ENCODE assay signal across 21 cellular contexts in the genomic region with DNA sequence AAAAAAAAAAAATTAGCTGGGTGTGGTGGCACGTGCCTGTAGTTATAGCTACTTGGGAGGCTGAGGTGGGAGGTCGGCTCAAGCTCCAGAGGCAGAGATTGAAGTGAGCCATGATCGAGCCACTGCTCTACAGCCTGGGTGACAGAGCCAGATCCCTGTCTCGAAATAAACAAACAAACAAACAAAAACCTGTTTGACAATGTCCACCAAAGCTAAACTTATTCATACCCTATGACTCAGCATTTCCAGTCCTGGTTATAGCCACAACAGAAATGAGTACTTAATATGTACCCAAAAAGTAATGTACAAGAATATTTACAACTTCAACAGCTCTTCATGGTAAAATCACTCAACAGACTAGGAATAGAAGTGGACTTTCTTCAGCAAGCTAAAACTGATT. TPM values are rescaled to one million over a fixed set of nuclear protein-coding genes. Genes with fewer than 3 reads are reported as not detected.
DNase-seq lines count a peak whose midpoint lies in the region; ATAC-seq, FAIRE-seq and TF ChIP-seq lines count a peak whose summit lies in the region.
"Had no signal": no experiment of that assay in that cellular context is flagged by ENCODE, and none has a peak within 500 bp of the region (broad histone marks: within the 10 kb centered on the region; RNA-seq: fewer than 3 reads in every experiment).

No MANE protein-coding gene starts in this region.

- no peak overlapping the region for H3K14ac ChIP-seq in IMR-90 (replicated peaks; ENCODE audit: low read depth, low read length)

- H3K36me3 Mint-ChIP-seq in Calu3 (ENCODE audit: insufficient read depth, unreplicated experiment) = no peaks in the 10 kb centered on the region
- peaks cover 0 to 15% of the 10 kb centered on the region in 2 donors for H3K36me3 Mint-ChIP-seq in stimulated activated naive B cell treated with anti-CD40 and anti-IgM and Interleukin-4, amounts not matched to agents 10 μg/mL and 1 μg/mL and 100 μg/mL, for 72 hours
- no peaks in the 10 kb centered on the region for H3K36me3 Mint-ChIP-seq in neural progenitor cell
- H3K36me3 Mint-ChIP-seq: CD8-positive, alpha-beta T cell had no signal

- no peak overlapping the region for H3K56ac ChIP-seq in IMR-90 (ENCODE audit: extremely low read depth, insufficient read depth, low read length)

- in situ Hi-C loops in IMR-90 (cut with MboI; ENCODE audit: low sequenced_read_pairs) = no loop called here
- in situ Hi-C loops in HepG2 (cut with HindIII; ENCODE audit: extremely low pct_ligation_motif_present, low pct_unique_long_range_greater_than_20kb) = no loop called here

- DNase-seq in Calu3 = no peak
- no peak for DNase-seq in IMR-90
- DNase-seq in bronchial epithelial cell (ENCODE audit: low read depth) = peak; percentile 77
- no peak for DNase-seq in HepG2 (ENCODE audit: low spot score)
- no peak for DNase-seq in stimulated activated naive B cell treated with anti-CD40 and anti-IgM and Interleukin-4, amounts not matched to agents 10 μg/mL and 1 μg/mL and 100 μg/mL, for 72 hours
- DNase-seq in neural progenitor cell (ENCODE audit: low spot score) = no peak
- DNase-seq: BE2C; CD8-positive, alpha-beta T cell; DMS 273 treated with DMSO at 0.1 percent for 48 hours; KBM-7; MG63; NCI-H1930; NCI-H2171 treated with DMSO at 0.1 percent for 48 hours; NCI-H774; Peyer's patch; SHP77 had no signal

- H3K27me3 ChIP-seq in IMR-90 (ENCODE audit: control insufficient read depth, insufficient read depth, low read length) (no peaks in the 10 kb centered on the region), bronchial epithelial cell (ENCODE audit: control insufficient read depth, insufficient read depth, low read length) (no peaks in the 10 kb centered on the region), HepG2 (ENCODE audit: control insufficient read depth in 1 of 2, insufficient read depth in 2 of 2, low read length in 2 of 2) (peaks cover 0 to 17% of the 10 kb centered on the region in 2 experiments; a peak in 4 of 5 replicates), neural progenitor cell (no peaks in the 10 kb centered on the region)
- H3K27me3 ChIP-seq: BE2C, MG63, Peyer's patch had no signal

- no peaks in the 10 kb centered on the region for H3K4me1 Mint-ChIP-seq in Calu3 (ENCODE audit: low read depth, unreplicated experiment)
- H3K4me1 Mint-ChIP-seq in stimulated activated naive B cell treated with anti-CD40 and anti-IgM and Interleukin-4, amounts not matched to agents 10 μg/mL and 1 μg/mL and 100 μg/mL, for 72 hours = peaks cover 0 to 5% of the 10 kb centered on the region in 2 donors
- no peaks in the 10 kb centered on the region for H3K4me1 Mint-ChIP-seq in neural progenitor cell

- no peak overlapping the region for H2AK9ac ChIP-seq in IMR-90 (replicated peaks; ENCODE audit: low read depth, low read length, poor library complexity)

- no TSS peak for BruUV-seq in Calu3 (replicated peaks; lab: Mats Ljungman, UMichigan)
- BruUV-seq in IMR-90 (replicated peaks; lab: Mats Ljungman, UMichigan) = no TSS peak
- no TSS peak for BruUV-seq in HepG2 (replicated peaks; lab: Mats Ljungman, UMichigan)

- no peaks in the 10 kb centered on the region for H3K27me3 Mint-ChIP-seq in Calu3 (ENCODE audit: unreplicated experiment)
- no peaks in the 10 kb centered on the region for H3K27me3 Mint-ChIP-seq in stimulated activated naive B cell treated with anti-CD40 and anti-IgM and Interleukin-4, amounts not matched to agents 10 μg/mL and 1 μg/mL and 100 μg/mL, for 72 hours
- H3K27me3 Mint-ChIP-seq in neural progenitor cell (ENCODE audit: insufficient read depth, low read depth) = no peaks in the 10 kb centered on the region

- H3K27ac Mint-ChIP-seq in Calu3 (ENCODE audit: unreplicated experiment) (peak overlapping the region; percentile 3), neural progenitor cell (no peak overlapping the region)
- no peak overlapping the region for H3K27ac Mint-ChIP-seq in stimulated activated naive B cell treated with anti-CD40 and anti-IgM and Interleukin-4, amounts not matched to agents 10 μg/mL and 1 μg/mL and 100 μg/mL, for 72 hours
- H3K27ac Mint-ChIP-seq: CD8-positive, alpha-beta T cell had no signal

- no peak for TF ChIP-seq POLR2A in IMR-90 (IDR thresholded peaks at IDR 0.05; ENCODE audit: low read depth, low read length)
- no peak for TF ChIP-seq POLR2A in HepG2 (IDR thresholded peaks at IDR 0.05; ENCODE audit: insufficient read depth in 1 of 2, low read depth in 2 of 2, low read length in 2 of 2)

- no peaks in the 10 kb centered on the region for H4K20me1 ChIP-seq in IMR-90 (ENCODE audit: insufficient read depth, low read length)
- H4K20me1 ChIP-seq in HepG2 (ENCODE audit: insufficient read depth, low read length) = no peaks in the 10 kb centered on the region
- no peaks in the 10 kb centered on the region for H4K20me1 ChIP-seq in neural progenitor cell (ENCODE audit: low read depth)

- no peak overlapping the region for H2BK20ac ChIP-seq in IMR-90 (ENCODE audit: low read depth, low read length)

- no peak for FAIRE-seq in bronchial epithelial cell (lab: Jason Lieb, UNC)
- no peak for FAIRE-seq in HepG2 (lab: Jason Lieb, UNC)
- FAIRE-seq: HTR-8/SVneo had no signal

- intact Hi-C loops in Calu3 (cut with micrococcal nuclease; ENCODE audit: unreplicated experiment) = no loop called here
- intact Hi-C loops in IMR-90 (cut with micrococcal nuclease) = loop anchor here (10.0 kb wide), 1 partner anchor 580 kb away; no protein-coding TSS in a partner anchor
- intact Hi-C loops in HepG2 (cut with micrococcal nuclease; ENCODE audit: unreplicated experiment) = no loop called here

- H4K8ac ChIP-seq in IMR-90 (ENCODE audit: low read depth in 2 of 2, low read length in 2 of 2) = no peak overlapping the region

- H2AK5ac ChIP-seq in IMR-90 (ENCODE audit: low read depth, low read length) = no peak overlapping the region

- H3K9me1 ChIP-seq in IMR-90 (ENCODE audit: insufficient read depth, low read length) = no peaks in the 10 kb centered on the region

- H3F3A ChIP-seq in neural progenitor cell (ENCODE audit: low read depth) = no peaks in the 10 kb centered on the region

- H3K4ac ChIP-seq in IMR-90 (ENCODE audit: low read depth, low read length) = no peak overlapping the region

- H2BK120ac ChIP-seq in IMR-90 (ENCODE audit: low read depth, low read length) = no peak overlapping the region

- H3K9ac ChIP-seq in IMR-90 (ENCODE audit: low read depth, low read length) = no peak overlapping the region
- H3K9ac ChIP-seq in HepG2 (ENCODE audit: insufficient read depth, low read depth, low read length) = no peak overlapping the region
- H3K9ac ChIP-seq in neural progenitor cell = no peak overlapping the region

- H2BK15ac ChIP-seq in IMR-90 (ENCODE audit: low read depth, low read length) = no peak overlapping the region

- TF ChIP-seq EP300 in HepG2 (IDR thresholded peaks at IDR 0.05; ENCODE audit: low read depth in 2 of 2, low read length in 2 of 2) = no peak
- TF ChIP-seq EP300 in HepG2 (CRISPR knock-in tag; IDR thresholded peaks at IDR 0.05; ENCODE audit: borderline replicate concordance) = no peak

- no peak overlapping the region for H4K91ac ChIP-seq in IMR-90 (ENCODE audit: insufficient read depth, low read depth, low read length)

- no peaks in the 10 kb centered on the region for H3K36me3 ChIP-seq in IMR-90 (ENCODE audit: control insufficient read depth, insufficient read depth, low read length)
- H3K36me3 ChIP-seq in bronchial epithelial cell (ENCODE audit: control insufficient read depth, insufficient read depth, low read length) = no peaks in the 10 kb centered on the region
- no peaks in the 10 kb centered on the region for H3K36me3 ChIP-seq in HepG2 (replicated peaks in 1 of 2; ENCODE audit: control insufficient read depth in 1 of 2, insufficient read depth in 2 of 2, low read length in 2 of 2)
- no peaks in the 10 kb centered on the region for H3K36me3 ChIP-seq in neural progenitor cell
- H3K36me3 ChIP-seq: BE2C, HAP-1, MG63, Peyer's patch had no signal

- no peaks in the 10 kb centered on the region for H3K4me1 ChIP-seq in IMR-90 (ENCODE audit: control insufficient read depth, insufficient read depth, low read length)
- H3K4me1 ChIP-seq in HepG2 (ENCODE audit: insufficient read depth, low read length) = peaks cover 3% of the 10 kb centered on the region
- peaks cover 9% of the 10 kb centered on the region for H3K4me1 ChIP-seq in neural progenitor cell
- H3K4me1 ChIP-seq: BE2C, Peyer's patch had no signal

- H3K4me3 ChIP-seq in IMR-90 (ENCODE audit: insufficient read depth, low read depth, low read length) = no peak overlapping the region
- H3K4me3 ChIP-seq in bronchial epithelial cell (ENCODE audit: low read depth, low read length) = no peak overlapping the region
- H3K4me3 ChIP-seq in HepG2 (replicated peaks in 1 of 3; ENCODE audit: insufficient read depth in 1 of 3, low read depth in 2 of 3, low read length in 3 of 3) = no peak overlapping the region
- H3K4me3 ChIP-seq in neural progenitor cell = no peak overlapping the region
- H3K4me3 ChIP-seq: HAP-1, MG63, Peyer's patch had no signal

- dilution Hi-C loops in IMR-90 (cut with HindIII; ENCODE audit: low sequenced_read_pairs, unreplicated experiment) = no loop called here

- H3K9me3 Mint-ChIP-seq in Calu3 (ENCODE audit: low read depth, unreplicated experiment) (no peaks in the 10 kb centered on the region), neural progenitor cell (peaks cover 5% of the 10 kb centered on the region)
- peaks cover 5 to 6% of the 10 kb centered on the region in 2 donors for H3K9me3 Mint-ChIP-seq in stimulated activated naive B cell treated with anti-CD40 and anti-IgM and Interleukin-4, amounts not matched to agents 10 μg/mL and 1 μg/mL and 100 μg/mL, for 72 hours

- H3K9me3 ChIP-seq in IMR-90 (ENCODE audit: control insufficient read depth, insufficient read depth, low read length) (no peaks in the 10 kb centered on the region), HepG2 (ENCODE audit: low read length) (no peaks in the 10 kb centered on the region), neural progenitor cell (ENCODE audit: low read depth) (no peaks in the 10 kb centered on the region)
- H3K9me3 ChIP-seq: BE2C, Peyer's patch had no signal

- H3K18ac ChIP-seq in IMR-90 (ENCODE audit: low read depth, low read length) = no peak overlapping the region

- no peak overlapping the region for H4K5ac ChIP-seq in IMR-90 (ENCODE audit: low read depth, low read length)

- no peak for TF ChIP-seq RAD21 in IMR-90 (IDR thresholded peaks at IDR 0.05; ENCODE audit: low read length)
- TF ChIP-seq RAD21 in HepG2 (CRISPR knock-in tag; IDR thresholded peaks at IDR 0.05) = no peak

- H3K79me2 ChIP-seq in HepG2 (ENCODE audit: insufficient read depth, low read length) (no peaks in the 10 kb centered on the region), neural progenitor cell (ENCODE audit: low read depth) (no peaks in the 10 kb centered on the region)

- CTCF ChIA-PET in Calu3 (lab: Charles Lee) (interaction anchor here (0.7 kb wide), 1 partner anchor 12 kb away, joined by 4 read pairs; no protein-coding TSS in a partner anchor), IMR-90 (lab: Yijun Ruan, JAX) (no interaction called here), HepG2 (lab: Yijun Ruan, JAX; ENCODE audit: low intra/inter-chr PET ratio, low total read pairs) (no interaction called here)

- no peak overlapping the region for H3K23ac ChIP-seq in IMR-90 (ENCODE audit: low read depth, low read length)

- H3K79me1 ChIP-seq in IMR-90 (ENCODE audit: low read depth in 1 of 2, low read length in 2 of 2) = no peaks in the 10 kb centered on the region

- no peak overlapping the region for H3K27ac ChIP-seq in IMR-90 (ENCODE audit: insufficient read depth, low read length)
- H3K27ac ChIP-seq in HepG2 (ENCODE audit: extremely low read length, insufficient read depth, low read length) = no peak overlapping the region
- H3K27ac ChIP-seq in neural progenitor cell = no peak overlapping the region
- H3K27ac ChIP-seq: Peyer's patch had no signal

- H3K4me2 ChIP-seq in IMR-90 (ENCODE audit: low read depth, low read length) (no peak overlapping the region), HepG2 (ENCODE audit: low read depth, low read length) (no peak overlapping the region), neural progenitor cell (no peak overlapping the region)

- POLR2A ChIA-PET in IMR-90 (lab: Charles Lee; ENCODE audit: unreplicated experiment) = no interaction called here
- POLR2A ChIA-PET in HepG2 (lab: Yijun Ruan, JAX) = interaction anchor here (0.6 kb wide), 1 partner anchor 801 kb away, joined by 3 read pairs; no protein-coding TSS in a partner anchor

- H2AFZ ChIP-seq in IMR-90 (replicated peaks; ENCODE audit: low read length, poor library complexity) = no peak overlapping the region
- H2AFZ ChIP-seq in HepG2 (ENCODE audit: low read length) = no peak overlapping the region
- no peak overlapping the region for H2AFZ ChIP-seq in neural progenitor cell (replicated peaks)

- WGBS in IMR-90 (ENCODE audit: extremely low coverage in 2 of 2, insufficient read length in 1 of 2), 2 experiments = no CpG with 5 or more reads among the region's 4 CpGs
- WGBS in HepG2 (ENCODE audit: low lambda C conversion rate) = 26% methylated on average over 4 of the region's 4 CpGs

- H3K4me3 Mint-ChIP-seq in Calu3 (ENCODE audit: low read depth, unreplicated experiment) = no peak overlapping the region
- no peak overlapping the region for H3K4me3 Mint-ChIP-seq in stimulated activated naive B cell treated with anti-CD40 and anti-IgM and Interleukin-4, amounts not matched to agents 10 μg/mL and 1 μg/mL and 100 μg/mL, for 72 hours
- H3K4me3 Mint-ChIP-seq in neural progenitor cell = no peak overlapping the region
- H3K4me3 Mint-ChIP-seq: CD8-positive, alpha-beta T cell had no signal

- no peak overlapping the region for H2BK5ac ChIP-seq in IMR-90 (ENCODE audit: low read depth, low read length, poor library complexity, severe bottlenecking)

- TF ChIP-seq CTCF in Calu3 (IDR thresholded peaks at IDR 0.05; ENCODE audit: unreplicated experiment) (no peak), IMR-90 (conservative IDR thresholded peaks at IDR 0.05; ENCODE audit: low read depth, low read length) (no peak), bronchial epithelial cell (IDR thresholded peaks at IDR 0.05; ENCODE audit: insufficient read depth, low read length, severe bottlenecking) (no peak), HepG2 (CRISPR knock-in tag; IDR thresholded peaks at IDR 0.05) (no peak), neural progenitor cell (IDR thresholded peaks at IDR 0.05) (no peak)

- ATAC-seq in IMR-90 (ENCODE audit: low read depth) (no peak), HepG2 (no peak), GM19455 (IDR thresholded peaks at IDR 0.05; ENCODE audit: unreplicated experiment) (no peak), HG02798 (IDR thresholded peaks at IDR 0.05; ENCODE audit: poor library complexity, unreplicated experiment) (no peak)
- no peak for ATAC-seq in stimulated activated naive B cell treated with anti-CD40 and anti-IgM and Interleukin-4, amounts not matched to agents 10 μg/mL and 1 μg/mL and 100 μg/mL, for 72 hours (replicated peaks)
- ATAC-seq: CD8-positive, alpha-beta T cell; SK-N-SH treated with all-trans-retinoic acid at 6 μM for 48 hours had no signal

RNA-seq across cellular contexts. Expression of a gene that starts 31.1 kb away (rescaled TPM):
- 147 and 152 TPM in 2 replicates for total RNA-seq in Calu3 (2022)
- 64.0 and 111 TPM in 2 replicates for total RNA-seq in IMR-90 (2012; rRNA removed)
- polyA plus RNA-seq in IMR-90 (2012; rRNA removed) = 73.4 and 106 TPM in 2 replicates
- 397 and 526 TPM in 2 replicates for polyA plus RNA-seq in IMR-90 (2012; cell fraction: cytosol; rRNA removed)
- polyA plus RNA-seq in IMR-90 (2012; cell fraction: nucleus; rRNA removed; ENCODE audit: low replicate concordance) = 154 and 304 TPM in 2 replicates
- total RNA-seq in bronchial epithelial cell = 222 and 255 TPM in 2 replicates
- total RNA-seq in HepG2 (2016; rRNA removed; fragmentation: Illumina TruSeq; extraction: Trizol) = 95.0 and 108 TPM in 2 replicates
- 22.2 and 26.3 TPM in 2 replicates for total RNA-seq in HepG2 (2016; cell fraction: cytosol; rRNA removed; fragmentation: Illumina TruSeq; extraction: Trizol; ENCODE audit: low read depth)
- total RNA-seq in HepG2 (2016; cell fraction: insoluble cytoplasmic fraction; rRNA removed; fragmentation: Illumina TruSeq; extraction: Trizol) = 93.6 and 108 TPM in 2 replicates
- 57.6 and 60.7 TPM in 2 replicates for total RNA-seq in HepG2 (2016; cell fraction: membrane; rRNA removed; fragmentation: Illumina TruSeq; extraction: Trizol)
- total RNA-seq in HepG2 (2016; cell fraction: nucleus; rRNA removed; fragmentation: Illumina TruSeq; extraction: Trizol) = 58.9 and 66.1 TPM in 2 replicates
- 51.5 and 61.2 TPM in 2 replicates for polyA plus RNA-seq in HepG2 (2011; rRNA removed)
- polyA plus RNA-seq in HepG2 (2011; cell fraction: cytosol; rRNA removed) = 46.7 and 75.3 TPM in 2 replicates
- 65.0 and 72.2 TPM in 2 replicates for polyA plus RNA-seq in HepG2 (2011; cell fraction: nucleus; rRNA removed)
- polyA plus RNA-seq in HepG2 (2012) = 73.8 and 75.7 TPM in 2 replicates
- polyA plus RNA-seq in HepG2 (2016; cell fraction: cytosol; fragmentation: Illumina TruSeq; extraction: Trizol; ENCODE audit: low read depth) = 27.5 and 29.5 TPM in 2 replicates
- 132 and 136 TPM in 2 replicates for polyA plus RNA-seq in HepG2 (2016; cell fraction: insoluble cytoplasmic fraction; fragmentation: Illumina TruSeq; extraction: Trizol; ENCODE audit: low read depth)
- polyA plus RNA-seq in HepG2 (2016; cell fraction: membrane; fragmentation: Illumina TruSeq; extraction: Trizol; ENCODE audit: low read depth) = 45.6 and 47.4 TPM in 2 replicates
- polyA plus RNA-seq in HepG2 (2016; cell fraction: nucleus; fragmentation: Illumina TruSeq; extraction: Trizol; ENCODE audit: insufficient read depth, low read depth) = 69.2 and 72.9 TPM in 2 replicates
- 42.6 and 90.0 TPM in 2 replicates for polyA minus RNA-seq in HepG2 (2011; rRNA and poly(A)+ RNA removed; ENCODE audit: low replicate concordance)
- polyA minus RNA-seq in HepG2 (2011; cell fraction: cytosol; rRNA and poly(A)+ RNA removed) = 66.9 and 87.4 TPM in 2 replicates
- 99.8 and 106 TPM in 2 replicates for polyA minus RNA-seq in HepG2 (2011; cell fraction: nucleus; rRNA and poly(A)+ RNA removed)
- 120 and 129 TPM in 2 replicates for total RNA-seq in neural progenitor cell (ENCODE audit: low replicate concordance)

RNA-seq across cellular contexts. Expression of a gene that starts 31.4 kb away (rescaled TPM):
- total RNA-seq in Calu3 (2022) = 142 and 167 TPM in 2 replicates
- 138 and 166 TPM in 2 replicates for total RNA-seq in IMR-90 (2012; rRNA removed)
- polyA plus RNA-seq in IMR-90 (2012; rRNA removed) = 58.6 and 61.2 TPM in 2 replicates
- polyA plus RNA-seq in IMR-90 (2012; cell fraction: cytosol; rRNA removed) = 22.8 and 26.1 TPM in 2 replicates
- polyA plus RNA-seq in IMR-90 (2012; cell fraction: nucleus; rRNA removed; ENCODE audit: low replicate concordance) = 11.6 and 71.5 TPM in 2 replicates
- 88.8 and 222 TPM in 2 replicates for total RNA-seq in bronchial epithelial cell
- 124 and 181 TPM in 2 replicates for total RNA-seq in HepG2 (2016; rRNA removed; fragmentation: Illumina TruSeq; extraction: Trizol)
- 107 and 124 TPM in 2 replicates for total RNA-seq in HepG2 (2016; cell fraction: cytosol; rRNA removed; fragmentation: Illumina TruSeq; extraction: Trizol; ENCODE audit: low read depth)
- 129 and 176 TPM in 2 replicates for total RNA-seq in HepG2 (2016; cell fraction: insoluble cytoplasmic fraction; rRNA removed; fragmentation: Illumina TruSeq; extraction: Trizol)
- total RNA-seq in HepG2 (2016; cell fraction: membrane; rRNA removed; fragmentation: Illumina TruSeq; extraction: Trizol) = 181 and 205 TPM in 2 replicates
- 96.9 and 98.8 TPM in 2 replicates for total RNA-seq in HepG2 (2016; cell fraction: nucleus; rRNA removed; fragmentation: Illumina TruSeq; extraction: Trizol)
- polyA plus RNA-seq in HepG2 (2011; rRNA removed) = 90.5 and 139 TPM in 2 replicates
- 126 and 136 TPM in 2 replicates for polyA plus RNA-seq in HepG2 (2011; cell fraction: cytosol; rRNA removed)
- polyA plus RNA-seq in HepG2 (2011; cell fraction: nucleus; rRNA removed) = 75.2 and 76.2 TPM in 2 replicates
- 133 and 143 TPM in 2 replicates for polyA plus RNA-seq in HepG2 (2012)
- polyA plus RNA-seq in HepG2 (2016; cell fraction: cytosol; fragmentation: Illumina TruSeq; extraction: Trizol; ENCODE audit: low read depth) = 83.6 and 86.7 TPM in 2 replicates
- polyA plus RNA-seq in HepG2 (2016; cell fraction: insoluble cytoplasmic fraction; fragmentation: Illumina TruSeq; extraction: Trizol; ENCODE audit: low read depth) = 148 and 159 TPM in 2 replicates
- 122 and 150 TPM in 2 replicates for polyA plus RNA-seq in HepG2 (2016; cell fraction: membrane; fragmentation: Illumina TruSeq; extraction: Trizol; ENCODE audit: low read depth)
- polyA plus RNA-seq in HepG2 (2016; cell fraction: nucleus; fragmentation: Illumina TruSeq; extraction: Trizol; ENCODE audit: insufficient read depth, low read depth) = 123 and 128 TPM in 2 replicates
- polyA minus RNA-seq in HepG2 (2011; rRNA and poly(A)+ RNA removed; ENCODE audit: low replicate concordance) = 53.6 and 75.5 TPM in 2 replicates
- 112 and 145 TPM in 2 replicates for polyA minus RNA-seq in HepG2 (2011; cell fraction: cytosol; rRNA and poly(A)+ RNA removed)
- 134 and 155 TPM in 2 replicates for polyA minus RNA-seq in HepG2 (2011; cell fraction: nucleus; rRNA and poly(A)+ RNA removed)
- 109 and 135 TPM in 2 replicates for total RNA-seq in neural progenitor cell (ENCODE audit: low replicate concordance)
